Comparison of ENCODE assay signal across 20 cellular contexts in genomic region chr17:76474894-76475293, GRCh38. TPM values are rescaled to one million over a fixed set of nuclear protein-coding genes. Genes with fewer than 3 reads are reported as not detected.
DNase-seq lines count a peak whose midpoint lies in the region; ATAC-seq, FAIRE-seq and TF ChIP-seq lines count a peak whose summit lies in the region.
"Had no signal": no experiment of that assay in that cellular context is flagged by ENCODE, and none has a peak within 500 bp of the region (broad histone marks: within the 10 kb centered on the region; RNA-seq: fewer than 3 reads in every experiment).

No MANE protein-coding gene starts in this region.

- ATAC-seq in HepG2 (no peak), right lobe of liver (no peak), T-helper 17 cell (no peak), gastroesophageal sphincter (no peak)
- ATAC-seq: GM12878 had no signal

- 97% methylated on average over 13 of the region's 15 CpGs for WGBS in HepG2 (ENCODE audit: low lambda C conversion rate)
- WGBS in right lobe of liver (ENCODE audit: insufficient coverage, low coverage, low lambda C conversion rate, missing lambda C conversion rate): no CpG with 5 or more reads among the region's 15 CpGs
- no CpG with 5 or more reads among the region's 15 CpGs for WGBS in neuronal stem cell (ENCODE audit: extremely low coverage in 2 of 2, insufficient read length in 2 of 2, insufficient replicate concordance in 1 of 2), 2 donors
- WGBS in gastroesophageal sphincter (ENCODE audit: low coverage in 1 of 2), 2 donors: 95% methylated on average over 5 of the region's 15 CpGs; no CpG with 5 or more reads in 1 of the 2 donors

- no peak overlapping the region for H3K27ac ChIP-seq in HepG2 (ENCODE audit: extremely low read length, insufficient read depth, low read length)
- H3K27ac ChIP-seq in right lobe of liver: no peak overlapping the region
- no peak overlapping the region for H3K27ac ChIP-seq in neuronal stem cell (replicated peaks; ENCODE audit: low read length)
- peak overlapping the region; percentile 38 for H3K27ac ChIP-seq in substantia nigra (ENCODE audit: low read depth, low read length, poor library complexity, severe bottlenecking)
- H3K27ac ChIP-seq in gastroesophageal sphincter: no peak overlapping the region
- H3K27ac ChIP-seq in colonic mucosa: no peak overlapping the region

- H3K27me3 Mint-ChIP-seq in T-helper 17 cell: no peaks in the 10 kb centered on the region
- H3K27me3 Mint-ChIP-seq: CD4-positive, CD25-positive, alpha-beta regulatory T cell had no signal

- H2AFZ ChIP-seq in HepG2 (ENCODE audit: low read length) (no peak overlapping the region), neuronal stem cell (ENCODE audit: low read length) (no peak overlapping the region)

- peaks cover 6% of the 10 kb centered on the region for H3K4me1 Mint-ChIP-seq in T-helper 17 cell
- H3K4me1 Mint-ChIP-seq: CD4-positive, CD25-positive, alpha-beta regulatory T cell had no signal

- peak overlapping the region; percentile 67 for H2BK15ac ChIP-seq in neuronal stem cell (ENCODE audit: low read length)

- H4K20me1 ChIP-seq in HepG2 (ENCODE audit: insufficient read depth, low read length): no peaks in the 10 kb centered on the region

- no TSS peak for BruUV-seq in HepG2 (replicated peaks; lab: Mats Ljungman, UMichigan)

- no peak overlapping the region for H3K4me3 Mint-ChIP-seq in T-helper 17 cell
- H3K4me3 Mint-ChIP-seq: CD4-positive, CD25-positive, alpha-beta regulatory T cell had no signal

- peak overlapping the region; percentile 67 for H3K18ac ChIP-seq in neuronal stem cell (ENCODE audit: low read length)

- intact Hi-C loops in HepG2 (cut with micrococcal nuclease; ENCODE audit: unreplicated experiment) (no loop called here), right lobe of liver (cut with DNase I) (no loop called here), colonic mucosa (cut with DNase I) (no loop called here)

- TF ChIP-seq EP300 in HepG2 (IDR thresholded peaks at IDR 0.05; ENCODE audit: low read depth in 2 of 2, low read length in 2 of 2) (no peak), HepG2 (CRISPR knock-in tag; IDR thresholded peaks at IDR 0.05; ENCODE audit: borderline replicate concordance) (no peak), gastroesophageal sphincter (IDR thresholded peaks at IDR 0.05) (no peak)

- no peaks in the 10 kb centered on the region for H3K27me3 ChIP-seq in HepG2 (ENCODE audit: control insufficient read depth in 1 of 2, insufficient read depth in 2 of 2, low read length in 2 of 2)
- H3K27me3 ChIP-seq in right lobe of liver: no peaks in the 10 kb centered on the region
- peaks cover 0 to 30% (median 0%) of the 10 kb centered on the region in 3 experiments for H3K27me3 ChIP-seq in neuronal stem cell (ENCODE audit: control insufficient read depth in 3 of 3, insufficient read depth in 3 of 3, low read depth in 1 of 3, low read length in 3 of 3)
- H3K27me3 ChIP-seq in gastroesophageal sphincter: no peaks in the 10 kb centered on the region
- H3K27me3 ChIP-seq in colonic mucosa: no peaks in the 10 kb centered on the region
- H3K27me3 ChIP-seq: BLaER1 treated with 17β-estradiol and CSF1 and Interleukin-3, amounts not matched to agents 10 nM and 100 nM had no signal

- no peak overlapping the region for H3K9ac ChIP-seq in HepG2 (ENCODE audit: insufficient read depth, low read depth, low read length)
- peak overlapping the region; percentile 34 for H3K9ac ChIP-seq in neuronal stem cell (ENCODE audit: low read depth, low read length, poor library complexity)
- no peak overlapping the region for H3K9ac ChIP-seq in colonic mucosa (ENCODE audit: low read depth in 2 of 2, low read length in 2 of 2)

- H3K23ac ChIP-seq in neuronal stem cell (ENCODE audit: low read depth, low read length, poor library complexity): peak overlapping the region; percentile 73

- peak overlapping the region; percentile 95 for H2AK5ac ChIP-seq in neuronal stem cell (ENCODE audit: low read depth, low read length)

- peaks cover 3% of the 10 kb centered on the region for H3K79me1 ChIP-seq in neuronal stem cell (ENCODE audit: low read depth, low read length)

- no peak overlapping the region for H3K4me3 ChIP-seq in HepG2 (replicated peaks in 1 of 3; ENCODE audit: insufficient read depth in 1 of 3, low read depth in 2 of 3, low read length in 3 of 3)
- H3K4me3 ChIP-seq in right lobe of liver: no peak overlapping the region
- H3K4me3 ChIP-seq in neuronal stem cell (ENCODE audit: low read length in 2 of 2): peak overlapping the region in 1 of 2 donors; percentile 34
- H3K4me3 ChIP-seq in gastroesophageal sphincter: no peak overlapping the region
- H3K4me3 ChIP-seq in colonic mucosa: no peak overlapping the region
- H3K4me3 ChIP-seq: BLaER1 treated with 17β-estradiol and CSF1 and Interleukin-3, amounts not matched to agents 10 nM and 100 nM; GM12878 had no signal

- no peak overlapping the region for H4K8ac ChIP-seq in neuronal stem cell (ENCODE audit: low read depth, low read length)

- H3K79me2 ChIP-seq in HepG2 (ENCODE audit: insufficient read depth, low read length): no peaks in the 10 kb centered on the region

- peaks cover 5% of the 10 kb centered on the region for H3K36me3 Mint-ChIP-seq in T-helper 17 cell (ENCODE audit: low read depth)

- no peak for TF ChIP-seq CTCF in HepG2 (CRISPR knock-in tag; IDR thresholded peaks at IDR 0.05)
- TF ChIP-seq CTCF in right lobe of liver (IDR thresholded peaks at IDR 0.05): no peak
- TF ChIP-seq CTCF in gastroesophageal sphincter (IDR thresholded peaks at IDR 0.05): no peak
- no peak for TF ChIP-seq CTCF in colonic mucosa (IDR thresholded peaks at IDR 0.05)

- peak overlapping the region; percentile 86 for H2BK12ac ChIP-seq in neuronal stem cell (ENCODE audit: low read length)

- no peak overlapping the region for H2BK5ac ChIP-seq in neuronal stem cell (ENCODE audit: low read length)

- peak overlapping the region; percentile 44 for H3K14ac ChIP-seq in neuronal stem cell (ENCODE audit: low read length)

- no peak for TF ChIP-seq RAD21 in HepG2 (CRISPR knock-in tag; IDR thresholded peaks at IDR 0.05)

- H3K36me3 ChIP-seq in HepG2 (replicated peaks in 1 of 2; ENCODE audit: control insufficient read depth in 1 of 2, insufficient read depth in 2 of 2, low read length in 2 of 2) (peaks cover 0 to 6% of the 10 kb centered on the region in 2 experiments; a peak in 2 of 5 replicates), right lobe of liver (no peaks in the 10 kb centered on the region), neuronal stem cell (replicated peaks in 1 of 2; ENCODE audit: control insufficient read depth in 2 of 2, insufficient read depth in 2 of 2, low read length in 2 of 2) (peaks cover 0 to 2% of the 10 kb centered on the region in 2 donors), gastroesophageal sphincter (peaks cover 0 to 57% of the 10 kb centered on the region in 2 donors), colonic mucosa (no peaks in the 10 kb centered on the region)

- in situ Hi-C loops in HepG2 (cut with HindIII; ENCODE audit: extremely low pct_ligation_motif_present, low pct_unique_long_range_greater_than_20kb): no loop called here

- H3K4me2 ChIP-seq in HepG2 (ENCODE audit: low read depth, low read length): no peak overlapping the region
- H3K4me2 ChIP-seq in neuronal stem cell (ENCODE audit: insufficient read depth, low read length, poor library complexity, severe bottlenecking): no peak overlapping the region
- H3K4me2 ChIP-seq: BLaER1 treated with 17β-estradiol and CSF1 and Interleukin-3, amounts not matched to agents 10 nM and 100 nM had no signal

- H4K91ac ChIP-seq in neuronal stem cell (ENCODE audit: low read depth, low read length, poor library complexity): no peak overlapping the region

- TF ChIP-seq POLR2A in HepG2 (IDR thresholded peaks at IDR 0.05; ENCODE audit: insufficient read depth in 1 of 2, low read depth in 2 of 2, low read length in 2 of 2) (no peak), right lobe of liver (IDR thresholded peaks at IDR 0.05) (no peak), gastroesophageal sphincter (IDR thresholded peaks at IDR 0.05) (no peak)

- DNase-seq in HepG2 (ENCODE audit: low spot score) (no peak), right lobe of liver (no peak), T-helper 17 cell (no peak), neuronal stem cell (ENCODE audit: low spot score) (no peak), substantia nigra (lab: John Stamatoyannopoulos, UW) (no peak), colonic mucosa (no peak), GM19240 (ENCODE audit: insufficient read length, low spot score) (no peak)
- DNase-seq: 8988T; AML-193; Calu3; CD4-positive, CD25-positive, alpha-beta regulatory T cell; DMS 273 treated with DMSO at 0.1 percent for 48 hours; HCEC 1CT; IMR-90 had no signal

- peaks cover 12% of the 10 kb centered on the region for H3K4me1 ChIP-seq in HepG2 (ENCODE audit: insufficient read depth, low read length)
- no peaks in the 10 kb centered on the region for H3K4me1 ChIP-seq in right lobe of liver
- no peaks in the 10 kb centered on the region for H3K4me1 ChIP-seq in neuronal stem cell (ENCODE audit: control insufficient read depth in 2 of 2, insufficient read depth in 1 of 2, low read depth in 1 of 2, low read length in 2 of 2)
- H3K4me1 ChIP-seq in gastroesophageal sphincter: no peaks in the 10 kb centered on the region
- no peaks in the 10 kb centered on the region for H3K4me1 ChIP-seq in colonic mucosa

- no peak for FAIRE-seq in HepG2 (lab: Jason Lieb, UNC)
- FAIRE-seq: GM12878, GM19239 had no signal

- H3K9me3 ChIP-seq in HepG2 (ENCODE audit: low read length) (no peaks in the 10 kb centered on the region), right lobe of liver (no peaks in the 10 kb centered on the region), T-helper 17 cell (ENCODE audit: control insufficient read depth, low read length, poor library complexity, severe bottlenecking) (no peaks in the 10 kb centered on the region), neuronal stem cell (replicated peaks in 1 of 2; ENCODE audit: control insufficient read depth in 2 of 2, insufficient read depth in 1 of 2, low read depth in 1 of 2, low read length in 2 of 2) (peaks cover 0 to 2% of the 10 kb centered on the region in 2 donors), gastroesophageal sphincter (no peaks in the 10 kb centered on the region), colonic mucosa (no peaks in the 10 kb centered on the region)
- H3K9me3 ChIP-seq: BLaER1 treated with 17β-estradiol and CSF1 and Interleukin-3, amounts not matched to agents 10 nM and 100 nM had no signal

- no peak overlapping the region for H3K4ac ChIP-seq in neuronal stem cell (ENCODE audit: low read length)

- H3K27ac Mint-ChIP-seq in T-helper 17 cell: peak overlapping the region; percentile 51
- H3K27ac Mint-ChIP-seq: CD4-positive, CD25-positive, alpha-beta regulatory T cell had no signal

- H2BK120ac ChIP-seq in neuronal stem cell (ENCODE audit: low read depth, low read length): no peak overlapping the region

- CTCF ChIA-PET in HepG2 (lab: Yijun Ruan, JAX; ENCODE audit: low intra/inter-chr PET ratio, low total read pairs): interaction anchor here (2.6 kb wide), 1 partner anchor 31 kb away, joined by 15 read pairs; no protein-coding TSS in a partner anchor

- POLR2A ChIA-PET in HepG2 (lab: Yijun Ruan, JAX): interaction anchor here (1.3 to 5.7 kb wide), 2 partner anchors 17 to 25 kb away, joined by 3 to 59 read pairs; partner anchors contain the start of gene RHBDF2

RNA-seq across cellular contexts. Expression of gene AANAT, which starts 7.5 kb away (rescaled TPM):
- total RNA-seq in HepG2 (2016; rRNA removed; fragmentation: Illumina TruSeq; extraction: Trizol) (not detected in 2 replicates), right lobe of liver (not detected), T-helper 17 cell (not detected), gastroesophageal sphincter (not detected), colonic mucosa (not detected)
- not detected in 2 replicates for total RNA-seq in HepG2 (2016; cell fraction: cytosol; rRNA removed; fragmentation: Illumina TruSeq; extraction: Trizol; ENCODE audit: low read depth)
- total RNA-seq in HepG2 (2016; cell fraction: insoluble cytoplasmic fraction; rRNA removed; fragmentation: Illumina TruSeq; extraction: Trizol): not detected in 2 replicates
- total RNA-seq in HepG2 (2016; cell fraction: membrane; rRNA removed; fragmentation: Illumina TruSeq; extraction: Trizol): not detected in 2 replicates
- total RNA-seq in HepG2 (2016; cell fraction: nucleus; rRNA removed; fragmentation: Illumina TruSeq; extraction: Trizol): not detected in 2 replicates
- polyA plus RNA-seq in HepG2 (2011; rRNA removed): 0.03 and 0.07 TPM in 2 replicates
- not detected in 2 replicates for polyA plus RNA-seq in HepG2 (2011; cell fraction: cytosol; rRNA removed)
- polyA plus RNA-seq in HepG2 (2011; cell fraction: nucleus; rRNA removed): 0.23 and 0.42 TPM in 2 replicates
- 0.31 TPM in 1 of 2 replicates, not detected in the other for polyA plus RNA-seq in HepG2 (2012)
- not detected in 2 replicates for polyA plus RNA-seq in HepG2 (2016; cell fraction: cytosol; fragmentation: Illumina TruSeq; extraction: Trizol; ENCODE audit: low read depth)
- polyA plus RNA-seq in HepG2 (2016; cell fraction: insoluble cytoplasmic fraction; fragmentation: Illumina TruSeq; extraction: Trizol; ENCODE audit: low read depth): not detected in 2 replicates
- not detected in 2 replicates for polyA plus RNA-seq in HepG2 (2016; cell fraction: membrane; fragmentation: Illumina TruSeq; extraction: Trizol; ENCODE audit: low read depth)
- not detected in 2 replicates for polyA plus RNA-seq in HepG2 (2016; cell fraction: nucleus; fragmentation: Illumina TruSeq; extraction: Trizol; ENCODE audit: insufficient read depth, low read depth)
- polyA minus RNA-seq in HepG2 (2011; rRNA and poly(A)+ RNA removed; ENCODE audit: low replicate concordance): not detected in 2 replicates
- polyA minus RNA-seq in HepG2 (2011; cell fraction: cytosol; rRNA and poly(A)+ RNA removed): not detected in 2 replicates
- polyA minus RNA-seq in HepG2 (2011; cell fraction: nucleus; rRNA and poly(A)+ RNA removed): not detected in 2 replicates
- polyA plus RNA-seq in neuronal stem cell (2013, experiment 1 of 2): 0.13 TPM
- not detected for polyA plus RNA-seq in neuronal stem cell (2013, experiment 2 of 2)
- total RNA-seq: Calu3; CD4-positive, CD25-positive, alpha-beta regulatory T cell; Daoy; H4; IMR-90 had no signal
- polyA plus RNA-seq: CD4-positive, CD25-positive, alpha-beta regulatory T cell; GM12878 had no signal

RNA-seq across cellular contexts. Expression of gene UBE2O, which starts 21.9 kb away (rescaled TPM):
- total RNA-seq in HepG2 (2016; rRNA removed; fragmentation: Illumina TruSeq; extraction: Trizol) (21.5 and 22.3 TPM in 2 replicates), right lobe of liver (10 to 100 TPM in 5 of 6 experiments, 1 to 10 TPM in 1; 10.0 to 12.9 (median 12.0) TPM), T-helper 17 cell (10 to 100 TPM; 29.1 to 38.9 TPM), gastroesophageal sphincter (10 to 100 TPM; 13.0 to 19.8 (median 15.2) TPM), colonic mucosa (10 to 100 TPM; 17.5 to 25.2 TPM)
- total RNA-seq in HepG2 (2016; cell fraction: cytosol; rRNA removed; fragmentation: Illumina TruSeq; extraction: Trizol; ENCODE audit: low read depth): 2.7 and 3.0 TPM in 2 replicates
- total RNA-seq in HepG2 (2016; cell fraction: insoluble cytoplasmic fraction; rRNA removed; fragmentation: Illumina TruSeq; extraction: Trizol): 22.1 and 22.5 TPM in 2 replicates
- 7.2 and 8.1 TPM in 2 replicates for total RNA-seq in HepG2 (2016; cell fraction: membrane; rRNA removed; fragmentation: Illumina TruSeq; extraction: Trizol)
- total RNA-seq in HepG2 (2016; cell fraction: nucleus; rRNA removed; fragmentation: Illumina TruSeq; extraction: Trizol): 23.0 and 27.1 TPM in 2 replicates
- polyA plus RNA-seq in HepG2 (2011; rRNA removed): 23.5 and 30.4 TPM in 2 replicates
- polyA plus RNA-seq in HepG2 (2011; cell fraction: cytosol; rRNA removed): 11.6 and 11.8 TPM in 2 replicates
- polyA plus RNA-seq in HepG2 (2011; cell fraction: nucleus; rRNA removed): 87.2 and 93.5 TPM in 2 replicates
- 28.0 and 29.8 TPM in 2 replicates for polyA plus RNA-seq in HepG2 (2012)
- polyA plus RNA-seq in HepG2 (2016; cell fraction: cytosol; fragmentation: Illumina TruSeq; extraction: Trizol; ENCODE audit: low read depth): 0.86 and 0.95 TPM in 2 replicates
- 15.3 and 21.2 TPM in 2 replicates for polyA plus RNA-seq in HepG2 (2016; cell fraction: insoluble cytoplasmic fraction; fragmentation: Illumina TruSeq; extraction: Trizol; ENCODE audit: low read depth)
- 2.1 and 3.0 TPM in 2 replicates for polyA plus RNA-seq in HepG2 (2016; cell fraction: membrane; fragmentation: Illumina TruSeq; extraction: Trizol; ENCODE audit: low read depth)
- polyA plus RNA-seq in HepG2 (2016; cell fraction: nucleus; fragmentation: Illumina TruSeq; extraction: Trizol; ENCODE audit: insufficient read depth, low read depth): 66.1 and 73.3 TPM in 2 replicates
- polyA minus RNA-seq in HepG2 (2011; rRNA and poly(A)+ RNA removed; ENCODE audit: low replicate concordance): 39.5 and 89.3 TPM in 2 replicates
- 31.1 and 31.4 TPM in 2 replicates for polyA minus RNA-seq in HepG2 (2011; cell fraction: cytosol; rRNA and poly(A)+ RNA removed)
- polyA minus RNA-seq in HepG2 (2011; cell fraction: nucleus; rRNA and poly(A)+ RNA removed): 27.4 and 30.3 TPM in 2 replicates
- 17.1 TPM for polyA plus RNA-seq in neuronal stem cell (2013, experiment 1 of 2)
- 16.9 TPM for polyA plus RNA-seq in neuronal stem cell (2013, experiment 2 of 2)

RNA-seq across cellular contexts. Expression of gene RHBDF2, which starts 26.3 kb away (rescaled TPM):
- total RNA-seq in HepG2 (2016; rRNA removed; fragmentation: Illumina TruSeq; extraction: Trizol) (4.2 and 7.8 TPM in 2 replicates), right lobe of liver (10 to 100 TPM in 3 of 6 experiments, 1 to 10 TPM in 3; 7.1 to 18.6 (median 11.0) TPM), T-helper 17 cell (10 to 100 TPM; 38.3 to 48.7 TPM), gastroesophageal sphincter (10 to 100 TPM in 1 of 4 donors, 1 to 10 TPM in 3; 7.3 to 20.5 (median 8.5) TPM), colonic mucosa (10 to 100 TPM; 11.6 to 23.9 TPM)
- total RNA-seq in HepG2 (2016; cell fraction: cytosol; rRNA removed; fragmentation: Illumina TruSeq; extraction: Trizol; ENCODE audit: low read depth): 3.3 and 3.4 TPM in 2 replicates
- total RNA-seq in HepG2 (2016; cell fraction: insoluble cytoplasmic fraction; rRNA removed; fragmentation: Illumina TruSeq; extraction: Trizol): 2.8 and 8.6 TPM in 2 replicates
- 3.2 and 3.5 TPM in 2 replicates for total RNA-seq in HepG2 (2016; cell fraction: membrane; rRNA removed; fragmentation: Illumina TruSeq; extraction: Trizol)
- total RNA-seq in HepG2 (2016; cell fraction: nucleus; rRNA removed; fragmentation: Illumina TruSeq; extraction: Trizol): 10.0 and 14.7 TPM in 2 replicates
- polyA plus RNA-seq in HepG2 (2011; rRNA removed): 24.2 and 27.6 TPM in 2 replicates
- polyA plus RNA-seq in HepG2 (2011; cell fraction: cytosol; rRNA removed): 9.7 and 15.2 TPM in 2 replicates
- polyA plus RNA-seq in HepG2 (2011; cell fraction: nucleus; rRNA removed): 96.1 and 124 TPM in 2 replicates
- 17.9 and 27.7 TPM in 2 replicates for polyA plus RNA-seq in HepG2 (2012)
- 1.2 and 1.5 TPM in 2 replicates for polyA plus RNA-seq in HepG2 (2016; cell fraction: cytosol; fragmentation: Illumina TruSeq; extraction: Trizol; ENCODE audit: low read depth)
- polyA plus RNA-seq in HepG2 (2016; cell fraction: insoluble cytoplasmic fraction; fragmentation: Illumina TruSeq; extraction: Trizol; ENCODE audit: low read depth): 3.8 and 4.6 TPM in 2 replicates
- polyA plus RNA-seq in HepG2 (2016; cell fraction: membrane; fragmentation: Illumina TruSeq; extraction: Trizol; ENCODE audit: low read depth): 2.0 and 3.1 TPM in 2 replicates
- polyA plus RNA-seq in HepG2 (2016; cell fraction: nucleus; fragmentation: Illumina TruSeq; extraction: Trizol; ENCODE audit: insufficient read depth, low read depth): 23.9 and 27.3 TPM in 2 replicates
- 8.1 and 40.4 TPM in 2 replicates for polyA minus RNA-seq in HepG2 (2011; rRNA and poly(A)+ RNA removed; ENCODE audit: low replicate concordance)
- 12.8 and 13.5 TPM in 2 replicates for polyA minus RNA-seq in HepG2 (2011; cell fraction: cytosol; rRNA and poly(A)+ RNA removed)
- polyA minus RNA-seq in HepG2 (2011; cell fraction: nucleus; rRNA and poly(A)+ RNA removed): 26.5 and 30.6 TPM in 2 replicates
- polyA plus RNA-seq in neuronal stem cell (2013, experiment 1 of 2): 2.4 TPM
- 2.3 TPM for polyA plus RNA-seq in neuronal stem cell (2013, experiment 2 of 2)
